Comparison of ENCODE assay signal across 24 cellular contexts in the genomic region with DNA sequence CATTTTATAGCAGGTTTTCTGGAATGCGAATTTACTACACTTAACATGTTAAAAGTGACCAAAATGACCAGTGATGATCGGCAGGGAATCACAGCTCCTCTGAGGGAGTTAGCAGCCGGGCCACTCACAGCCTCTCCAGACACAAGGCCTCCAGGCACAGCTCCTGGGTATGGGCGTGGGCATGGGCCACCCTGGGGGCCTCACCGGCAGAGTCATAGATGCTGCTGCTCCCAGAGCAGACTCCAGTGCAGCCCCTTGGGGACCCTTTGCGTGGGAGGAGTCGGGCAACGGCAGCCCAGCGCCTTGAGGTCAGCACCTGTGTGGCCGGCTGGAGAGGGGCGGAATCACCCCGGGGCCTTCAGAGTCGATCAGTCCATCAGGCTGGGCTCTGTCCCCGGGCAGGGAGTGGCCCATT. TPM values are rescaled to one million over a fixed set of nuclear protein-coding genes. Genes with fewer than 3 reads are reported as not detected.
"Had no signal": no experiment of that assay in that cellular context is flagged by ENCODE, and none has a peak within 500 bp of the region (broad histone marks: within the 10 kb centered on the region; RNA-seq: fewer than 3 reads in every experiment).

No MANE protein-coding gene starts in this region.

- H3K27ac ChIP-seq: adrenal gland had no signal

- H3K36me3 ChIP-seq: adrenal gland had no signal

- H3K27me3 Mint-ChIP-seq: activated CD8-positive, alpha-beta memory T cell treated with anti-CD3 and anti-CD28 coated beads, Interleukin-2, amount 10 ng/mL, durations not matched to agents 7 days and 5 days had no signal

- H3K4me3 ChIP-seq: adrenal gland had no signal

- H3K9me3 ChIP-seq: adrenal gland had no signal

- DNase-seq: activated B cell treated with CpG ODN at 0.5 μM for 24 hours; activated CD4-positive, alpha-beta T cell treated with anti-CD3 and anti-CD28 coated beads for 1 hour; activated CD4-positive, alpha-beta T cell treated with anti-CD3 and anti-CD28 coated beads, Interleukin-2, amount 10 ng/mL, durations not matched to agents 24 days and 14 days; activated CD4-positive, alpha-beta T cell treated with anti-CD3 and anti-CD28 coated beads, Interleukin-2, amount 50 U/mL, for 48 hours; activated CD8-positive, alpha-beta memory T cell treated with anti-CD3 and anti-CD28 coated beads, Interleukin-2, amount 10 ng/mL, durations not matched to agents 7 days and 5 days; activated naive CD4-positive, alpha-beta T cell treated with anti-CD3 and anti-CD28 coated beads, Interleukin-2, amount 50 U/mL, for 16 hours; activated naive CD8-positive, alpha-beta T cell treated with anti-CD3 and anti-CD28 coated beads, Interleukin-2, amount 10 ng/mL, durations not matched to agents 7 days and 5 days; activated T-cell treated with anti-CD3 and anti-CD28 coated beads, Interleukin-2, amount 50 U/mL, for 4 hours; anterior cingulate cortex; caudate nucleus; Karpas-422; MM.1S; NCI-H1105 treated with DMSO at 0.1 percent for 48 hours; NCI-H1436 treated with DMSO at 0.1 percent for 48 hours; NCI-H187; NCI-H2081; NCI-H510A treated with DMSO at 0.1 percent for 48 hours; NCI-H69; PC-3; SIG-M5; T-helper 17 cell; T-helper 9 cell had no signal

- H3K27me3 ChIP-seq: adrenal gland had no signal

- H3K4me1 Mint-ChIP-seq: activated CD4-positive, alpha-beta T cell treated with anti-CD3 and anti-CD28 coated beads, Interleukin-2, amount 10 ng/mL, durations not matched to agents 24 days and 14 days; activated CD8-positive, alpha-beta memory T cell treated with anti-CD3 and anti-CD28 coated beads, Interleukin-2, amount 10 ng/mL, durations not matched to agents 7 days and 5 days; activated naive CD8-positive, alpha-beta T cell treated with anti-CD3 and anti-CD28 coated beads, Interleukin-2, amount 10 ng/mL, durations not matched to agents 7 days and 5 days; activated T-helper 17 cell treated with anti-CD3 and anti-CD28 coated beads, Interleukin-2, amount 50 U/mL, for 72 hours; T-helper 17 cell had no signal

- H3K27ac Mint-ChIP-seq: activated B cell treated with CpG ODN at 0.5 μM for 24 hours; activated CD4-positive, alpha-beta T cell treated with anti-CD3 and anti-CD28 coated beads, Interleukin-2, amount 10 ng/mL, durations not matched to agents 24 days and 14 days; activated CD8-positive, alpha-beta memory T cell treated with anti-CD3 and anti-CD28 coated beads, Interleukin-2, amount 10 ng/mL, durations not matched to agents 7 days and 5 days; activated naive CD8-positive, alpha-beta T cell treated with anti-CD3 and anti-CD28 coated beads, Interleukin-2, amount 10 ng/mL, durations not matched to agents 7 days and 5 days; activated T-helper 17 cell treated with anti-CD3 and anti-CD28 coated beads, Interleukin-2, amount 50 U/mL, for 72 hours; T-helper 17 cell had no signal

- ATAC-seq: activated CD8-positive, alpha-beta memory T cell treated with anti-CD3 and anti-CD28 coated beads, Interleukin-2, amount 10 ng/mL, durations not matched to agents 7 days and 5 days; activated T-cell treated with anti-CD3 and anti-CD28 coated beads, Interleukin-2, amount 50 U/mL, for 4 hours; activated T-helper 17 cell treated with anti-CD3 and anti-CD28 coated beads, Interleukin-2, amount 50 U/mL, for 72 hours; PC-3; T-helper 17 cell had no signal

- H3K36me3 Mint-ChIP-seq: activated CD8-positive, alpha-beta memory T cell treated with anti-CD3 and anti-CD28 coated beads, Interleukin-2, amount 10 ng/mL, durations not matched to agents 7 days and 5 days; activated naive CD8-positive, alpha-beta T cell treated with anti-CD3 and anti-CD28 coated beads, Interleukin-2, amount 10 ng/mL, durations not matched to agents 7 days and 5 days had no signal

- H3K4me3 Mint-ChIP-seq: activated B cell treated with CpG ODN at 0.5 μM for 24 hours; activated CD4-positive, alpha-beta T cell treated with anti-CD3 and anti-CD28 coated beads, Interleukin-2, amount 10 ng/mL, durations not matched to agents 24 days and 14 days; activated CD8-positive, alpha-beta memory T cell treated with anti-CD3 and anti-CD28 coated beads, Interleukin-2, amount 10 ng/mL, durations not matched to agents 7 days and 5 days; activated naive CD8-positive, alpha-beta T cell treated with anti-CD3 and anti-CD28 coated beads, Interleukin-2, amount 10 ng/mL, durations not matched to agents 7 days and 5 days; activated T-cell treated with anti-CD3 and anti-CD28 coated beads, Interleukin-2, amount 50 U/mL, for 4 hours; activated T-helper 17 cell treated with anti-CD3 and anti-CD28 coated beads, Interleukin-2, amount 50 U/mL, for 72 hours; T-helper 17 cell had no signal

- H3K9me3 Mint-ChIP-seq: activated B cell treated with CpG ODN at 0.5 μM for 24 hours; activated naive CD8-positive, alpha-beta T cell treated with anti-CD3 and anti-CD28 coated beads, Interleukin-2, amount 10 ng/mL, durations not matched to agents 7 days and 5 days; activated T-cell treated with anti-CD3 and anti-CD28 coated beads, Interleukin-2, amount 50 U/mL, for 4 hours; activated T-helper 17 cell treated with anti-CD3 and anti-CD28 coated beads, Interleukin-2, amount 50 U/mL, for 72 hours had no signal

RNA-seq across cellular contexts. Expression of gene KNDC1, which starts 8.6 kb away (rescaled TPM):
- total RNA-seq: PC-3 had no signal
